In the genomic region with DNA sequence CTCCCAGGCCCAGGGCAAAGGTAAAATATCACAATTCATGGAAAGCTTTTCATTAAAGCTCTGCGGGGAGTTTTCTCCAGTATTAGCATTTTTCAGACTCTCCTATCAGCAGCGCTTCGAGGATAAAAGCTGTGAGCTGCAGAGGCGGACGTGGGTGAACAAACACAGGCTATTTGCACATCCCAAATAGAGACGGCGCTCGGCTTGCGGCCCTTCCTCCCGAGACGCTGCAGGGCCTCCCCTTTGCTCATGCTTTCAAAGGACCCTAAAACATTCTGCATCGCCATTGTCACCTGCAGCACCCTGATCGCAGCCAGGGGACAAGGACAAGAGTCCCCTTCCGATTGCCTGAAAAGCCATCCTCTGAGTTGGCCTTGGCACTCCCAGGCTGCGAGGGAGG, we compare ENCODE assay signal across 18 cellular contexts.
A peak's percentile ranks its signal among the peaks of the same experiment; 100 is the strongest.
DNase-seq lines count a peak whose midpoint lies in the region; ATAC-seq, FAIRE-seq and TF ChIP-seq lines count a peak whose summit lies in the region.
"Had no signal": no experiment of that assay in that cellular context is flagged by ENCODE, and none has a peak within 500 bp of the region (broad histone marks: within the 10 kb centered on the region; RNA-seq: fewer than 3 reads in every experiment).

No MANE protein-coding gene starts in this region.

- H4K20me1 ChIP-seq in HepG2 (ENCODE audit: insufficient read depth, low read length) = no peaks in the 10 kb centered on the region

- no peak overlapping the region for H3K9ac ChIP-seq in HepG2 (ENCODE audit: insufficient read depth, low read depth, low read length)

- in situ Hi-C loops in HepG2 (cut with HindIII; ENCODE audit: extremely low pct_ligation_motif_present, low pct_unique_long_range_greater_than_20kb) = loop anchor here (5.0 kb wide), 1 partner anchor 97 kb away; a partner anchor contains a TSS

- H3K4me2 ChIP-seq in HepG2 (ENCODE audit: low read depth, low read length) = no peak overlapping the region

- TF ChIP-seq POLR2A in HepG2 (IDR thresholded peaks at IDR 0.05; ENCODE audit: insufficient read depth in 1 of 2, low read depth in 2 of 2, low read length in 2 of 2) (no peak), thyroid gland (IDR thresholded peaks at IDR 0.05) (no peak)

- H3K27me3 ChIP-seq in HepG2 (ENCODE audit: control insufficient read depth in 1 of 2, insufficient read depth in 2 of 2, low read length in 2 of 2) (peaks cover 5 to 83% of the 10 kb centered on the region in 2 experiments; a peak in 4 of 5 replicates), thyroid gland (no peaks in the 10 kb centered on the region)

- no peaks in the 10 kb centered on the region for H3K9me3 ChIP-seq in HepG2 (ENCODE audit: low read length)
- H3K9me3 ChIP-seq in thyroid gland = no peaks in the 10 kb centered on the region

- no peak for TF ChIP-seq EP300 in HepG2 (IDR thresholded peaks at IDR 0.05; ENCODE audit: low read depth in 2 of 2, low read length in 2 of 2)
- TF ChIP-seq EP300 in HepG2 (CRISPR knock-in tag; IDR thresholded peaks at IDR 0.05; ENCODE audit: borderline replicate concordance) = no peak

- H3K4me1 ChIP-seq in HepG2 (ENCODE audit: insufficient read depth, low read length) (no peaks in the 10 kb centered on the region), thyroid gland (peaks cover 11% of the 10 kb centered on the region in 2 donors)

- no TSS peak for BruUV-seq in HepG2 (replicated peaks; lab: Mats Ljungman, UMichigan)

- H3K4me3 ChIP-seq in HepG2 (replicated peaks in 1 of 3; ENCODE audit: insufficient read depth in 1 of 3, low read depth in 2 of 3, low read length in 3 of 3) (no peak overlapping the region), thyroid gland (replicated peaks in 1 of 3) (no peak overlapping the region)

- intact Hi-C loops in HepG2 (cut with micrococcal nuclease; ENCODE audit: unreplicated experiment) = no loop called here
- intact Hi-C loops in thyroid gland (cut with DNase I) = no loop called here

- POLR2A ChIA-PET in HepG2 (lab: Yijun Ruan, JAX) = no interaction called here

- FAIRE-seq in HepG2 (lab: Jason Lieb, UNC) = no peak
- FAIRE-seq: A204.1, D721Med, GM12892 had no signal

- WGBS in HepG2 (ENCODE audit: low lambda C conversion rate) = no CpG with 5 or more reads among the region's 15 CpGs
- 82 to 91% methylated on average over 11 to 15 of the region's 15 CpGs for WGBS in thyroid gland, 2 donors

- TF ChIP-seq CTCF in HepG2 (CRISPR knock-in tag; IDR thresholded peaks at IDR 0.05) (no peak), thyroid gland (IDR thresholded peaks at IDR 0.05) (no peak)

- ATAC-seq in HepG2 (peak; percentile 36; the same call in 2 of the 3 replicates), GM18861 (IDR thresholded peaks at IDR 0.05; ENCODE audit: unreplicated experiment) (no peak)
- ATAC-seq: CD8-positive, alpha-beta T cell; HCT116 had no signal

- H2AFZ ChIP-seq in HepG2 (ENCODE audit: low read length) = no peak overlapping the region

- no peaks in the 10 kb centered on the region for H3K79me2 ChIP-seq in HepG2 (ENCODE audit: insufficient read depth, low read length)

- CTCF ChIA-PET in HepG2 (lab: Yijun Ruan, JAX; ENCODE audit: low intra/inter-chr PET ratio, low total read pairs) = no interaction called here

- no peak for TF ChIP-seq RAD21 in HepG2 (CRISPR knock-in tag; IDR thresholded peaks at IDR 0.05)

- H3K27ac ChIP-seq in HepG2 (ENCODE audit: extremely low read length, insufficient read depth, low read length) (no peak overlapping the region), thyroid gland (no peak overlapping the region)
- H3K27ac ChIP-seq: HL-60 had no signal

- H3K36me3 ChIP-seq in HepG2 (replicated peaks in 1 of 2; ENCODE audit: control insufficient read depth in 1 of 2, insufficient read depth in 2 of 2, low read length in 2 of 2) = no peaks in the 10 kb centered on the region
- no peaks in the 10 kb centered on the region for H3K36me3 ChIP-seq in thyroid gland

- peak; percentile 44 for DNase-seq in NCI-H748 (lab: John Stamatoyannopoulos, UW; ENCODE audit: unreplicated experiment)
- no peak for DNase-seq in NCI-H748 treated with DMSO at 0.1 percent for 48 hours (lab: John Stamatoyannopoulos, UW)
- DNase-seq in NCI-H69 (lab: John Stamatoyannopoulos, UW) = peak; percentile 59
- no peak for DNase-seq in HepG2 (ENCODE audit: low spot score)
- peak; percentile 27 to 37 for DNase-seq in thyroid gland
- no peak for DNase-seq in NCI-H82 (lab: John Stamatoyannopoulos, UW)
- DNase-seq: CD8-positive, alpha-beta T cell; COR-L47; DMS153; DND-41; GDM1; IMR-90 had no signal

TF ChIP-seq in HepG2, 621 proteins besides CTCF, POLR2A, EP300 and RAD21:
- TF ChIP-seq ZNF263 (CRISPR knock-in tag; IDR thresholded peaks at IDR 0.05) (peak; percentile 58), ZNF75D (CRISPR knock-in tag; IDR thresholded peaks at IDR 0.05; ENCODE audit: borderline replicate concordance) (no peak)

Comparison
In these comparisons a context has a peak if more than half of its experiments do, and no peak if none do; other contexts are left out.
1. DNase-seq: peak in NCI-H748 (single experiment), NCI-H69 (single experiment) and thyroid gland (2 of 2); none in NCI-H748 treated with DMSO at 0.1 percent for 48 hours (single experiment), HepG2 (single experiment) and NCI-H82 (single experiment).